Comparison of ENCODE assay signal across 11 cellular contexts in the genomic region with DNA sequence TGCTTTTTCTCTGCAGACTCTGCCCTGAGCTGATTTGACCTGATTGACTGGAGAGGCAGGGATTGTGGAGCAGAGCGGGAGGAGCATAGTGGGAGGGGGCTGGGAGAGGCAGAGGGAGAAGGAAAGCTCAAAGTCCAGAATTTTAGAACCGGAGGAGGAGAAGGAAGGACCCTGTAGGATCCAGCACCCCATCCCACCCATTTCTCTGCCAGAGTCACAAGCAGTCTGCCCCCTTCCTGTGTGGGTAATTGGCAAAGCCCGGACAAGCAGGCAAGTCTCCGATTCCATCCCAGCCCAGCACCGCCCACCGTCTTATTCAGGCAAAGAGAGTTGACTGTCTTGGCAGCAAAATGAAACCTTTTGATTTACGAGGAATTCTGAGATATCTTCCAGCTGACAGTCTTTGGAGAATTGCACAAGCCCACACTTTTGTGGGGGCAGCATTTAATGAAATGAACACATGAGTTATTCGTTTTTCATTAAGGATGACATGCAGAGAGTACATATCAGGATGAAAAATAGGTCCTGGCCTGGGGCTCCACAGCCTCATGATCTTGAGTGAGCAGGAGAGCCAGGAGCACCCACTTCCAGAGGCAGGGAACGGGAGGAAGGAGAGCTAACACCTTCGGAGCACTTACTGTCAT.
A peak's percentile ranks its signal among the peaks of the same experiment; 100 is the strongest.
DNase-seq lines count a peak whose midpoint lies in the region; ATAC-seq and TF ChIP-seq lines count a peak whose summit lies in the region.
"Had no signal": no experiment of that assay in that cellular context is flagged by ENCODE, and none has a peak within 500 bp of the region (broad histone marks: within the 10 kb centered on the region; RNA-seq: fewer than 3 reads in every experiment).

No MANE protein-coding gene starts in this region.

- peaks cover 45% of the 10 kb centered on the region for H3K4me1 ChIP-seq in adipocyte (ENCODE audit: control insufficient read depth, insufficient read depth, low read length)
- peaks cover 16 to 65% (median 47%) of the 10 kb centered on the region in 12 donors for H3K4me1 ChIP-seq in heart left ventricle

- TF ChIP-seq CTCF in heart left ventricle (IDR thresholded peaks at IDR 0.05): no peak

- no peaks in the 10 kb centered on the region for H3K9me3 ChIP-seq in adipocyte (ENCODE audit: control insufficient read depth, low read length)
- H3K9me3 ChIP-seq in heart left ventricle: peaks cover 0 to 15% (median 0%) of the 10 kb centered on the region in 12 donors

- H3K36me3 ChIP-seq in adipocyte (ENCODE audit: control insufficient read depth, insufficient read depth, low read length, severe bottlenecking) (no peaks in the 10 kb centered on the region), heart left ventricle (no peaks in the 10 kb centered on the region)

- no peaks in the 10 kb centered on the region for H3K27me3 ChIP-seq in adipocyte (replicated peaks; ENCODE audit: control insufficient read depth, insufficient read depth, low read length)
- no peaks in the 10 kb centered on the region for H3K27me3 ChIP-seq in heart left ventricle

- intact Hi-C loops in heart left ventricle (cut with DNase I): loop anchor here in 7 of 10 donors (2.0 to 5.0 kb wide), 4 partner anchors 35 to 65 kb away; no protein-coding TSS in a partner anchor
- intact Hi-C loops in sciatic nerve (cut with DNase I): no loop called here

- H3K4me3 ChIP-seq in adipocyte (ENCODE audit: low read length) (peak overlapping the region; percentile 51), heart left ventricle (peak overlapping the region in 3 of 12 donors; percentile 13 to 20 (median 14))

- in situ Hi-C loops in ACHN (cut with HindIII; ENCODE audit: low pct_ligation_motif_present, low pct_unique_long_range_greater_than_20kb, low sequenced_read_pairs): no loop called here

- DNase-seq in Daoy (ENCODE audit: low read depth) (peak; percentile 68), adipocyte (ENCODE audit: low read depth) (peak; percentile 90), heart left ventricle (peak; percentile 71 to 83 (median 80)), sciatic nerve (ENCODE audit: low spot score) (peak; percentile 82), NCI-H2196 (lab: John Stamatoyannopoulos, UW; ENCODE audit: unreplicated experiment) (no peak), AML-193 (lab: John Stamatoyannopoulos, UW) (no peak), ACHN (no peak)
- DNase-seq: activated CD4-positive, CD25-positive, alpha-beta regulatory T cell treated with anti-CD3 and anti-CD28 coated beads, Interleukin-2, amount 50 U/mL, for 72 hours; NCI-H1436 treated with DMSO at 0.1 percent for 48 hours had no signal

- H3K9ac ChIP-seq in adipocyte (ENCODE audit: low read length): peak overlapping the region; percentile 90

- ATAC-seq in heart left ventricle (peak; percentile 19 to 44 (median 35)), sciatic nerve (peak; percentile 77), GM18867 (IDR thresholded peaks at IDR 0.05; ENCODE audit: unreplicated experiment) (no peak)
- ATAC-seq: HCT116 had no signal

- H3K27ac ChIP-seq in heart left ventricle: peak overlapping the region in 11 of 12 donors; percentile 81 to 96 (median 88)

- TF ChIP-seq POLR2A in heart left ventricle (IDR thresholded peaks at IDR 0.05): no peak

- 45 to 56% (median 52%) methylated on average over 10 of the region's 10 CpGs for WGBS in heart left ventricle, 4 donors

Comparison
In these comparisons a context has a peak if more than half of its experiments do, and no peak if none do; other contexts are left out.
1. DNase-seq: peak in Daoy (single experiment), adipocyte (single experiment), heart left ventricle (5 of 5) and sciatic nerve (single experiment); none in NCI-H2196 (single experiment), AML-193 (0 of 2) and ACHN (single experiment).